ENCODE assay signal across 19 cellular contexts in the genomic region with DNA sequence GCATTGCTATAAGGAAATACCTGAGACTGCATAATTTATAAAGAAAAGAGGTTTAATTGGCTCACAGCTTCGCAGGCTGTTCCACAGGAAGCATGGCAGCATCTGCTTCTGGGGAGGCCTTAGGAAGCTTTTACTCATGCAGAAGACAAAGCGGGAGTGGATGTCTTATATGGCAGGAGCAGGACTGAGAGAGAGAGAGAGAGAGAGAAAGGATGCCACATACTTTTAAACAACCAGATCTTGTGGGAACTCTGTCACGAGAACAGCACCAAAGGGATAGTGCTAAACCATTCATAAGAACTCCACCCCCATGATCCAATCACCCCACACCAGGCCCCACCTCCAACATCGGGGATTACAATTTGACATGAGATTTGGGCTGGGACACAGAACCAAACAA. TPM values are rescaled to one million over a fixed set of nuclear protein-coding genes. Genes with fewer than 3 reads are reported as not detected.
DNase-seq lines count a peak whose midpoint lies in the region; ATAC-seq, FAIRE-seq and TF ChIP-seq lines count a peak whose summit lies in the region.
"Had no signal": no experiment of that assay in that cellular context is flagged by ENCODE, and none has a peak within 500 bp of the region (broad histone marks: within the 10 kb centered on the region; RNA-seq: fewer than 3 reads in every experiment).

No MANE protein-coding gene starts in this region.

- H4K20me1 ChIP-seq in GM23338 (replicated peaks; ENCODE audit: insufficient read depth) (no peaks in the 10 kb centered on the region), K562 (replicated peaks; ENCODE audit: control insufficient read depth, insufficient read depth, low read length) (no peaks in the 10 kb centered on the region)

- no TSS peak for BruUV-seq in K562 (replicated peaks; lab: Mats Ljungman, UMichigan)

- 35% methylated on average over 4 of the region's 4 CpGs for WGBS in K562 (ENCODE audit: insufficient coverage, low coverage, missing lambda C conversion rate)

- ATAC-seq in GM23338 (no peak), K562 (no peak)
- ATAC-seq: CD8-positive, alpha-beta T cell had no signal

- DNase-seq in NCI-H82 (lab: John Stamatoyannopoulos, UW) (peak; percentile 4), NCI-H82 treated with DMSO at 0.1 percent for 48 hours (lab: John Stamatoyannopoulos, UW; ENCODE audit: unreplicated experiment) (no peak), GM23338 (ENCODE audit: low spot score) (no peak), K562 (ENCODE audit: extremely low read depth in 1 of 4, low spot score in 3 of 4) (no peak), ACHN (no peak), NCI-H1417 (lab: John Stamatoyannopoulos, UW) (no peak)
- no peak for DNase-seq in T-helper 2 cell treated with Interferon-gamma antibody and Interleukin-4, amounts not matched to agents 5 μg/mL and 100 μg/mL, for 36 hours (ENCODE audit: low spot score)
- DNase-seq: CD8-positive, alpha-beta T cell; COR-L47; DMS53; GF-D8; GM23248; H7; IMR-90; KG1 had no signal

- H3K27me3 Mint-ChIP-seq in GM23338 (ENCODE audit: insufficient read depth, low read depth, poor library complexity), result peaks cover 2% of the 10 kb centered on the region
- peaks cover 2% of the 10 kb centered on the region for H3K27me3 Mint-ChIP-seq in T-helper 2 cell treated with Interferon-gamma antibody and Interleukin-4, amounts not matched to agents 5 μg/mL and 100 μg/mL, for 36 hours (ENCODE audit: low read depth)

- POLR2A ChIA-PET in K562 (lab: Yijun Ruan, JAX), result interaction anchor here (0.9 kb wide), 1 partner anchor 9 kb away, joined by 3 read pairs; the partner anchor contains the start of gene IL1B

- no peak for TF ChIP-seq EP300 in K562 (IDR thresholded peaks at IDR 0.05; ENCODE audit: low read length)

- intact Hi-C loops in K562 (cut with micrococcal nuclease), result no loop called here

- H3K4me2 ChIP-seq in GM23338, result no peak overlapping the region
- no peak overlapping the region for H3K4me2 ChIP-seq in K562 (ENCODE audit: insufficient read depth, low read length)

- H3K36me3 ChIP-seq in GM23338 (ENCODE audit: insufficient read depth), result no peaks in the 10 kb centered on the region
- H3K36me3 ChIP-seq in K562 (ENCODE audit: control insufficient read depth, insufficient read depth, low read length), result no peaks in the 10 kb centered on the region

- H3K27ac ChIP-seq in GM23338 (ENCODE audit: low read depth) (no peak overlapping the region), K562 (ENCODE audit: extremely low read depth, low read depth, low read length) (no peak overlapping the region)
- H3K27ac ChIP-seq: 22Rv1, C4-2B, GM23248 had no signal

- H3K4me3 ChIP-seq in GM23338 (no peak overlapping the region), K562 (no peak overlapping the region)
- H3K4me3 ChIP-seq: GM23248 had no signal

- H3K27ac Mint-ChIP-seq in GM23338, result no peak overlapping the region
- no peak overlapping the region for H3K27ac Mint-ChIP-seq in T-helper 2 cell treated with Interferon-gamma antibody and Interleukin-4, amounts not matched to agents 5 μg/mL and 100 μg/mL, for 36 hours
- H3K27ac Mint-ChIP-seq: CD8-positive, alpha-beta T cell had no signal

- H3K9me2 ChIP-seq in GM23338 (ENCODE audit: insufficient read depth), result peaks cover 3% of the 10 kb centered on the region; the same call in 1 of the 2 replicates

- H3K4me3 Mint-ChIP-seq in GM23338, result no peak overlapping the region
- H3K4me3 Mint-ChIP-seq in T-helper 2 cell treated with Interferon-gamma antibody and Interleukin-4, amounts not matched to agents 5 μg/mL and 100 μg/mL, for 36 hours, result no peak overlapping the region
- H3K4me3 Mint-ChIP-seq: CD8-positive, alpha-beta T cell had no signal

- H3K9me3 Mint-ChIP-seq in GM23338, result peaks cover 3% of the 10 kb centered on the region; the same call in 1 of the 3 replicates
- no peaks in the 10 kb centered on the region for H3K9me3 Mint-ChIP-seq in T-helper 2 cell treated with Interferon-gamma antibody and Interleukin-4, amounts not matched to agents 5 μg/mL and 100 μg/mL, for 36 hours
- H3K9me3 Mint-ChIP-seq: CD8-positive, alpha-beta T cell had no signal

- H3F3A ChIP-seq in GM23338 (replicated peaks; ENCODE audit: low read depth), result no peaks in the 10 kb centered on the region

- H2AFZ ChIP-seq in GM23338 (peak overlapping the region; percentile 16; the same call in 1 of the 2 replicates), K562 (ENCODE audit: low read depth, low read length) (no peak overlapping the region)
- H2AFZ ChIP-seq: GM23248 had no signal

- H3K27me3 ChIP-seq in GM23338 (ENCODE audit: insufficient read depth) (no peaks in the 10 kb centered on the region), K562 (ENCODE audit: control insufficient read depth in 2 of 2, insufficient read depth in 2 of 2, low read length in 2 of 2) (peaks cover 0 to 9% of the 10 kb centered on the region in 2 experiments; a peak in 1 of 5 replicates)

- H3K9me3 ChIP-seq in K562 (replicated peaks; ENCODE audit: control insufficient read depth, insufficient read depth, low read depth, low read length), result no peaks in the 10 kb centered on the region

- no peak overlapping the region for H3K9ac ChIP-seq in K562 (ENCODE audit: insufficient read depth in 1 of 2, low read depth in 2 of 2, low read length in 2 of 2)
- H3K9ac ChIP-seq: GM23248 had no signal

- H3K79me2 ChIP-seq in GM23338 (replicated peaks; ENCODE audit: insufficient read depth) (no peaks in the 10 kb centered on the region), K562 (ENCODE audit: control insufficient read depth, insufficient read depth, low read length) (no peaks in the 10 kb centered on the region)

- no peaks in the 10 kb centered on the region; the same call in 2 of the 3 replicates for H3K4me1 Mint-ChIP-seq in GM23338
- H3K4me1 Mint-ChIP-seq in T-helper 2 cell treated with Interferon-gamma antibody and Interleukin-4, amounts not matched to agents 5 μg/mL and 100 μg/mL, for 36 hours (ENCODE audit: low read depth), result peaks cover 11% of the 10 kb centered on the region

- no peak for TF ChIP-seq CTCF in GM23338 (conservative IDR thresholded peaks at IDR 0.05; ENCODE audit: low read depth in 2 of 2)
- TF ChIP-seq CTCF in K562 (IDR thresholded peaks at IDR 0.05 in 2 of 3, conservative IDR thresholded peaks at IDR 0.05 in 1 of 3; ENCODE audit: insufficient read depth in 2 of 3, low read depth in 1 of 3, low read length in 3 of 3), result no peak

- in situ Hi-C loops in K562 (cut with MboI), result no loop called here
- in situ Hi-C loops in ACHN (cut with HindIII; ENCODE audit: low pct_ligation_motif_present, low pct_unique_long_range_greater_than_20kb, low sequenced_read_pairs), result no loop called here

- TF ChIP-seq POLR2A in K562 (conservative IDR thresholded peaks at IDR 0.05), result no peak

- H3K36me3 Mint-ChIP-seq in GM23338 (ENCODE audit: low read depth), result no peaks in the 10 kb centered on the region; the same call in 2 of the 3 replicates
- no peaks in the 10 kb centered on the region for H3K36me3 Mint-ChIP-seq in T-helper 2 cell treated with Interferon-gamma antibody and Interleukin-4, amounts not matched to agents 5 μg/mL and 100 μg/mL, for 36 hours (ENCODE audit: low read depth)
- H3K36me3 Mint-ChIP-seq: CD8-positive, alpha-beta T cell had no signal

- no peaks in the 10 kb centered on the region for H3K4me1 ChIP-seq in GM23338 (ENCODE audit: insufficient read depth)
- H3K4me1 ChIP-seq in K562 (replicated peaks in 1 of 2; ENCODE audit: control insufficient read depth in 2 of 2, insufficient read depth in 2 of 2, low read length in 2 of 2), result peaks cover 3 to 9% of the 10 kb centered on the region in 2 experiments; a peak in 2 of 5 replicates

- H3K9me1 ChIP-seq in K562 (ENCODE audit: control insufficient read depth, insufficient read depth, low read length), result no peaks in the 10 kb centered on the region

- CTCF ChIA-PET in K562 (lab: Yijun Ruan, JAX; ENCODE audit: low intra/inter-chr PET ratio), result no interaction called here

- no peak for TF ChIP-seq RAD21 in K562 (CRISPR knock-in tag; conservative IDR thresholded peaks at IDR 0.05 in 1 of 2, IDR thresholded peaks at IDR 0.05 in 1 of 2)

- no peak for FAIRE-seq in K562 (lab: Jason Lieb, UNC)
- FAIRE-seq: GM19239 had no signal

RNA-seq across cellular contexts. Expression of gene IL1B, which starts 8.8 kb away (rescaled TPM):
- total RNA-seq in GM23338 (2014; rRNA removed; shearing (Covaris generic)), result not detected in 2 replicates
- polyA plus RNA-seq in GM23338 (2016; fragmentation: Nextera tagmentation; extraction: Ambion mirVana), result 0.14 TPM in 1 of 2 replicates, not detected in the other
- total RNA-seq in K562 (2011; cell fraction: chromatin; rRNA removed; ENCODE audit: low replicate concordance), result not detected in 2 replicates
- total RNA-seq in K562 (2011; cell fraction: nucleolus; rRNA removed), result not detected in 2 replicates
- not detected in 2 replicates for total RNA-seq in K562 (2011; cell fraction: nucleoplasm; rRNA removed)
- not detected in 2 replicates for total RNA-seq in K562 (2014; rRNA removed)
- not detected in 2 replicates for total RNA-seq in K562 (2014; rRNA removed; fragmentation: Illumina TruSeq; extraction: Trizol)
- 0.29 TPM in 1 of 2 replicates, not detected in the other for total RNA-seq in K562 (2015; rRNA removed; fragmentation: Illumina TruSeq; extraction: Trizol)
- total RNA-seq in K562 (2021), result not detected in 2 replicates
- 0.09 TPM in 1 of 2 replicates, not detected in the other for polyA plus RNA-seq in K562 (2011; rRNA removed)
- not detected in 2 replicates for polyA plus RNA-seq in K562 (2011; cell fraction: cytosol; rRNA removed)
- polyA plus RNA-seq in K562 (2011; cell fraction: nucleus; rRNA removed), result not detected in 2 replicates
- 0.06 and 0.13 TPM in 2 replicates for polyA plus RNA-seq in K562 (2012)
- not detected in 2 replicates for polyA plus RNA-seq in K562 (2014; fragmentation: Illumina TruSeq; extraction: Trizol)
- polyA plus RNA-seq in K562 (2014; fragmentation: Nextera tagmentation; extraction: Ambion mirVana), result not detected
- polyA plus RNA-seq in K562 (2014; rRNA removed), result not detected in 2 replicates
- not detected in 2 replicates for polyA minus RNA-seq in K562 (2011; rRNA and poly(A)+ RNA removed)
- not detected in 2 replicates for polyA minus RNA-seq in K562 (2011; cell fraction: cytosol; rRNA and poly(A)+ RNA removed)
- polyA minus RNA-seq in K562 (2011; cell fraction: nucleus; rRNA and poly(A)+ RNA removed), result not detected in 2 replicates
- total RNA-seq: H7 had no signal

RNA-seq across cellular contexts. Expression of gene IL1A, which starts 43.5 kb away (rescaled TPM):
- 0.19 and 0.73 TPM in 2 replicates for total RNA-seq in GM23338 (2014; rRNA removed; shearing (Covaris generic))
- polyA plus RNA-seq in GM23338 (2016; fragmentation: Nextera tagmentation; extraction: Ambion mirVana), result 0.47 and 0.65 TPM in 2 replicates
- total RNA-seq in K562 (2011; cell fraction: chromatin; rRNA removed; ENCODE audit: low replicate concordance), result 0.32 TPM in 1 of 2 replicates, not detected in the other
- total RNA-seq in K562 (2011; cell fraction: nucleolus; rRNA removed), result not detected in 2 replicates
- 0.46 TPM in 1 of 2 replicates, not detected in the other for total RNA-seq in K562 (2011; cell fraction: nucleoplasm; rRNA removed)
- total RNA-seq in K562 (2014; rRNA removed), result 0.14 TPM in 1 of 2 replicates, not detected in the other
- total RNA-seq in K562 (2014; rRNA removed; fragmentation: Illumina TruSeq; extraction: Trizol), result 0.15 and 0.19 TPM in 2 replicates
- total RNA-seq in K562 (2015; rRNA removed; fragmentation: Illumina TruSeq; extraction: Trizol), result 0.08 TPM in 1 of 2 replicates, not detected in the other
- 0.09 TPM in 1 of 2 replicates, not detected in the other for total RNA-seq in K562 (2021)
- 0.07 and 0.09 TPM in 2 replicates for polyA plus RNA-seq in K562 (2011; rRNA removed)
- 0.09 TPM in 1 of 2 replicates, not detected in the other for polyA plus RNA-seq in K562 (2011; cell fraction: cytosol; rRNA removed)
- 0.11 and 0.13 TPM in 2 replicates for polyA plus RNA-seq in K562 (2011; cell fraction: nucleus; rRNA removed)
- polyA plus RNA-seq in K562 (2012), result 0.30 and 1.4 TPM in 2 replicates
- polyA plus RNA-seq in K562 (2014; fragmentation: Illumina TruSeq; extraction: Trizol), result 0.08 and 0.15 TPM in 2 replicates
- polyA plus RNA-seq in K562 (2014; fragmentation: Nextera tagmentation; extraction: Ambion mirVana), result under 1 TPM in 1 of 2 experiments, not detected in 1; 0.27 TPM
- polyA plus RNA-seq in K562 (2014; rRNA removed), result 0.03 TPM in 1 of 2 replicates, not detected in the other
- polyA minus RNA-seq in K562 (2011; rRNA and poly(A)+ RNA removed), result 0.07 TPM in 1 of 2 replicates, not detected in the other
- not detected in 2 replicates for polyA minus RNA-seq in K562 (2011; cell fraction: cytosol; rRNA and poly(A)+ RNA removed)
- polyA minus RNA-seq in K562 (2011; cell fraction: nucleus; rRNA and poly(A)+ RNA removed), result not detected in 2 replicates
- total RNA-seq: CD8-positive, alpha-beta T cell; HT-29 had no signal
- polyA plus RNA-seq: GM23248 had no signal
